ENCODE assay signal across 18 cellular contexts in the genomic region with DNA sequence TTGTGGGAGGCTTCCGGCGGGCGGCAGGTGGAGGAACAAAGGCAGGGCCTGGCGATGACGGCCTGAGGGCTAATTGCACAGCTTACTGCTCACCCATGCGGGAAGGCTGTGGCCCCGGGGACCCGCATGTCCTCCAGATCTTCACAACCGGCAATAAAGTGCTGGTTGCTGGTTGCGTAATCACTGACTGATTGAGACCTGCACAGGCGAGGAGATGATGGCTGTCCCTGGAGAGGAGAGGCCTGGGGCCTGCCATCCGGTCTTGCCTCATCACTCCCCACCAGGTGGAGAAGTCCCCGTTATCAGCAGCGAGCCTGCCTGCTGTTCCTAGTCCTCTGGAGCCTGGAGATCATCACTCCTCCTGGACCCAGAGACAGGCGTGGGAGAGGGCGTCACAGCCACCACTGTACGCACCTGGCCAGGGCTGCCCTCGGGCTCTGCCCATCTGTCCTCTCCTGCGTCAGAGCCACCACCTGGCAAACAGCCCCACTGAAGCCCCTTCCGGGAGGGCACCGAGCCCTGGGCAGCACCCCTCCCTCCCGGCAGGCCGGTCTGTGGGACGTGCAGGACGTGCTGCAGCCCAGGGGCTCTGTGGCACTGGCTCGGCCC. TPM values are rescaled to one million over a fixed set of nuclear protein-coding genes. Genes with fewer than 3 reads are reported as not detected.
DNase-seq lines count a peak whose midpoint lies in the region; ATAC-seq and TF ChIP-seq lines count a peak whose summit lies in the region.
"Had no signal": no experiment of that assay in that cellular context is flagged by ENCODE, and none has a peak within 500 bp of the region (broad histone marks: within the 10 kb centered on the region; RNA-seq: fewer than 3 reads in every experiment).

No MANE protein-coding gene starts in this region.

- POLR2A ChIA-PET in naive thymus-derived CD4-positive, alpha-beta T cell (lab: Charles Lee) = no interaction called here
- POLR2A ChIA-PET in A673 (lab: Charles Lee; ENCODE audit: low non-redundant PET) = no interaction called here

- no peaks in the 10 kb centered on the region for H3K36me3 Mint-ChIP-seq in glutamatergic neuron (ENCODE audit: unreplicated experiment)
- H3K36me3 Mint-ChIP-seq in naive thymus-derived CD4-positive, alpha-beta T cell = no peaks in the 10 kb centered on the region
- H3K36me3 Mint-ChIP-seq: CD4-positive, alpha-beta memory T cell had no signal

- H3K27ac ChIP-seq in naive thymus-derived CD4-positive, alpha-beta T cell (ENCODE audit: low read depth, low read length) = no peak overlapping the region
- no peak overlapping the region for H3K27ac ChIP-seq in upper lobe of left lung
- H3K27ac ChIP-seq in A673 (ENCODE audit: low read depth, low read length, poor library complexity, severe bottlenecking) = no peak overlapping the region

- H3K27me3 ChIP-seq in naive thymus-derived CD4-positive, alpha-beta T cell (ENCODE audit: control insufficient read depth in 2 of 2, insufficient read depth in 2 of 2, low read length in 2 of 2) = no peaks in the 10 kb centered on the region
- H3K27me3 ChIP-seq in upper lobe of left lung = no peaks in the 10 kb centered on the region
- H3K27me3 ChIP-seq in A673 (replicated peaks; ENCODE audit: insufficient read depth, low read depth, low read length, poor library complexity) = no peaks in the 10 kb centered on the region

- no peaks in the 10 kb centered on the region for H3K9me3 Mint-ChIP-seq in glutamatergic neuron (ENCODE audit: unreplicated experiment)
- H3K9me3 Mint-ChIP-seq in naive thymus-derived CD4-positive, alpha-beta T cell = no peaks in the 10 kb centered on the region
- H3K9me3 Mint-ChIP-seq: CD4-positive, alpha-beta memory T cell had no signal

- no peaks in the 10 kb centered on the region for H3K27me3 Mint-ChIP-seq in glutamatergic neuron (ENCODE audit: unreplicated experiment)
- no peaks in the 10 kb centered on the region for H3K27me3 Mint-ChIP-seq in naive thymus-derived CD4-positive, alpha-beta T cell
- H3K27me3 Mint-ChIP-seq: CD4-positive, alpha-beta memory T cell had no signal

- no peak for TF ChIP-seq EP300 in upper lobe of left lung (IDR thresholded peaks at IDR 0.05)

- TF ChIP-seq POLR2A in upper lobe of left lung (IDR thresholded peaks at IDR 0.05) = no peak

- no TSS peak for BruUV-seq in A673 (replicated peaks; lab: Mats Ljungman, UMichigan)

- H3K4me1 ChIP-seq in naive thymus-derived CD4-positive, alpha-beta T cell (ENCODE audit: control insufficient read depth in 2 of 2, insufficient read depth in 2 of 2, low read length in 2 of 2) = no peaks in the 10 kb centered on the region
- no peaks in the 10 kb centered on the region for H3K4me1 ChIP-seq in upper lobe of left lung
- no peaks in the 10 kb centered on the region for H3K4me1 ChIP-seq in A673 (ENCODE audit: insufficient read depth, low read length, poor library complexity, severe bottlenecking)

- DNase-seq in left ventricle myocardium superior (peak; percentile 4), cardiac septum (ENCODE audit: low spot score) (no peak), glutamatergic neuron (peak; percentile 12), upper lobe of left lung (peak; percentile 10 to 48), DMS53 treated with DMSO at 0.1 percent for 48 hours (lab: John Stamatoyannopoulos, UW; ENCODE audit: unreplicated experiment) (no peak), A673 (ENCODE audit: low spot score) (no peak)
- no peak for DNase-seq in naive thymus-derived CD4-positive, alpha-beta T cell
- DNase-seq: ACHN; CD4-positive, alpha-beta memory T cell; Kasumi-1; NCI-H1105 treated with DMSO at 0.1 percent for 48 hours; NCI-H187; NCI-H446; NCI-H82; SHP77 treated with DMSO at 0.1 percent for 48 hours had no signal

- no peaks in the 10 kb centered on the region for H3K36me3 ChIP-seq in naive thymus-derived CD4-positive, alpha-beta T cell (ENCODE audit: control insufficient read depth in 2 of 3, insufficient read depth in 3 of 3, low read length in 3 of 3)
- H3K36me3 ChIP-seq in upper lobe of left lung (no peaks in the 10 kb centered on the region), A673 (ENCODE audit: insufficient read depth, low read length, poor library complexity, severe bottlenecking) (no peaks in the 10 kb centered on the region)

- no peak overlapping the region for H3K4me3 Mint-ChIP-seq in glutamatergic neuron (ENCODE audit: unreplicated experiment)
- H3K4me3 Mint-ChIP-seq in naive thymus-derived CD4-positive, alpha-beta T cell = no peak overlapping the region
- H3K4me3 Mint-ChIP-seq: CD4-positive, alpha-beta memory T cell had no signal

- no peak overlapping the region for H3K27ac Mint-ChIP-seq in glutamatergic neuron (ENCODE audit: unreplicated experiment)
- no peak overlapping the region for H3K27ac Mint-ChIP-seq in naive thymus-derived CD4-positive, alpha-beta T cell
- H3K27ac Mint-ChIP-seq: CD4-positive, alpha-beta memory T cell had no signal

- TF ChIP-seq CTCF in glutamatergic neuron (IDR thresholded peaks at IDR 0.05; ENCODE audit: partially characterized antibody, unreplicated experiment) (no peak), upper lobe of left lung (IDR thresholded peaks at IDR 0.05) (no peak), A673 (conservative IDR thresholded peaks at IDR 0.05; ENCODE audit: low read depth, low read length) (no peak)

- WGBS in upper lobe of left lung, 2 donors = 90% methylated on average over 4 of the region's 26 CpGs; no CpG with 5 or more reads in 1 of the 2 donors

- H3K9me3 ChIP-seq in naive thymus-derived CD4-positive, alpha-beta T cell (ENCODE audit: control insufficient read depth in 2 of 3, low read length in 3 of 3) = no peaks in the 10 kb centered on the region
- no peaks in the 10 kb centered on the region for H3K9me3 ChIP-seq in upper lobe of left lung
- no peaks in the 10 kb centered on the region for H3K9me3 ChIP-seq in A673 (ENCODE audit: low read depth, low read length, poor library complexity, severe bottlenecking)

- H3K4me3 ChIP-seq in naive thymus-derived CD4-positive, alpha-beta T cell (ENCODE audit: low read length) = no peak overlapping the region
- H3K4me3 ChIP-seq in upper lobe of left lung (no peak overlapping the region), A673 (ENCODE audit: low read depth, low read length, poor library complexity, severe bottlenecking) (no peak overlapping the region)

- intact Hi-C loops in left ventricle myocardium superior (cut with micrococcal nuclease) (no loop called here), cardiac septum (cut with DNase I) (no loop called here), A673 (cut with micrococcal nuclease; ENCODE audit: unreplicated experiment) (no loop called here)
- intact Hi-C loops in naive thymus-derived CD4-positive, alpha-beta T cell (cut with micrococcal nuclease) = no loop called here

- CTCF ChIA-PET in naive thymus-derived CD4-positive, alpha-beta T cell (lab: Charles Lee) = no interaction called here
- CTCF ChIA-PET in A673 (lab: Charles Lee) = no interaction called here

- H3K4me1 Mint-ChIP-seq in glutamatergic neuron (ENCODE audit: low read depth, unreplicated experiment) = no peaks in the 10 kb centered on the region
- no peaks in the 10 kb centered on the region for H3K4me1 Mint-ChIP-seq in naive thymus-derived CD4-positive, alpha-beta T cell
- H3K4me1 Mint-ChIP-seq: CD4-positive, alpha-beta memory T cell had no signal

- ATAC-seq in left ventricle myocardium superior (peak; percentile 43), upper lobe of left lung (ENCODE audit: low FRiP score in 2 of 2) (no peak), GM21367 (IDR thresholded peaks at IDR 0.05; ENCODE audit: unreplicated experiment) (no peak)
- ATAC-seq in naive thymus-derived CD4-positive, alpha-beta T cell = peak; percentile 32

RNA-seq across cellular contexts. Expression of a gene that starts 18.7 kb away (rescaled TPM):
- total RNA-seq in left ventricle myocardium superior = 738 TPM
- total RNA-seq in cardiac septum = 656 TPM
- total RNA-seq in glutamatergic neuron (ENCODE audit: unreplicated experiment) = 46.9 TPM
- under 1 TPM in 2 of 5 experiments, not detected in 3; 0.29 to 0.44 TPM for total RNA-seq in naive thymus-derived CD4-positive, alpha-beta T cell
- not detected for polyA plus RNA-seq in naive thymus-derived CD4-positive, alpha-beta T cell
- total RNA-seq in upper lobe of left lung = 100 to 1,000 TPM in 1 of 6 donors, 10 to 100 TPM in 5; 17.2 to 127 (median 64.0) TPM
- not detected in 2 replicates for total RNA-seq in A673 (2021)
- total RNA-seq: CD4-positive, alpha-beta memory T cell had no signal
- polyA plus RNA-seq: CD4-positive, alpha-beta memory T cell had no signal

RNA-seq across cellular contexts. Expression of a gene that starts 31.8 kb away (rescaled TPM):
- total RNA-seq in left ventricle myocardium superior (102 TPM), cardiac septum (85.0 TPM), glutamatergic neuron (ENCODE audit: unreplicated experiment) (27.6 TPM), upper lobe of left lung (100 to 1,000 TPM in 4 of 6 donors, 10 to 100 TPM in 2; 62.1 to 287 (median 150) TPM), A673 (2021) (83.8 and 92.4 TPM in 2 replicates)
- total RNA-seq in naive thymus-derived CD4-positive, alpha-beta T cell = 10 to 100 TPM; 43.8 to 54.8 (median 50.4) TPM
- 10 to 100 TPM; 11.3 to 17.0 TPM for polyA plus RNA-seq in naive thymus-derived CD4-positive, alpha-beta T cell

RNA-seq across cellular contexts. Expression of a gene that starts 59.5 kb away (rescaled TPM):
- 46.1 TPM for total RNA-seq in left ventricle myocardium superior
- 41.5 TPM for total RNA-seq in cardiac septum
- total RNA-seq in glutamatergic neuron (ENCODE audit: unreplicated experiment) = not detected
- 10 to 100 TPM in 4 of 5 experiments, 1 to 10 TPM in 1; 9.8 to 37.1 (median 19.7) TPM for total RNA-seq in naive thymus-derived CD4-positive, alpha-beta T cell
- polyA plus RNA-seq in naive thymus-derived CD4-positive, alpha-beta T cell = under 1 TPM in 1 of 2 donors, not detected in 1; 0.31 TPM
- total RNA-seq in upper lobe of left lung = 10 to 100 TPM in 1 of 6 donors, 1 to 10 TPM in 4, not detected in 1; 1.1 to 13.1 (median 2.4) TPM
- total RNA-seq in A673 (2021) = not detected in 2 replicates
- total RNA-seq: Daoy, H1 had no signal
- polyA plus RNA-seq: CD4-positive, alpha-beta memory T cell; H1 had no signal

Comparison
In these comparisons a context has a peak if more than half of its experiments do, and no peak if none do; other contexts are left out.
1. DNase-seq: peak in left ventricle myocardium superior (single experiment), glutamatergic neuron (single experiment) and upper lobe of left lung (2 of 2); none in cardiac septum (single experiment), naive thymus-derived CD4-positive, alpha-beta T cell (0 of 9), DMS53 treated with DMSO at 0.1 percent for 48 hours (single experiment) and A673 (single experiment).
2. ATAC-seq: peak in left ventricle myocardium superior (single experiment) and naive thymus-derived CD4-positive, alpha-beta T cell (single experiment); none in upper lobe of left lung (0 of 2) and GM21367 (single experiment).
3. RNA of a gene that starts 18.7 kb away (total RNA-seq): 738 TPM in left ventricle myocardium superior (single experiment), 656 TPM in cardiac septum (single experiment), 17.2 to 127 TPM in upper lobe of left lung and 46.9 TPM in glutamatergic neuron (single experiment); 0.29 to 0.44 TPM in naive thymus-derived CD4-positive, alpha-beta T cell and not detected in A673; every median in the first group is over 10 times any median in the second.